Comparison of ENCODE assay signal across 10 cellular contexts in the genomic region with DNA sequence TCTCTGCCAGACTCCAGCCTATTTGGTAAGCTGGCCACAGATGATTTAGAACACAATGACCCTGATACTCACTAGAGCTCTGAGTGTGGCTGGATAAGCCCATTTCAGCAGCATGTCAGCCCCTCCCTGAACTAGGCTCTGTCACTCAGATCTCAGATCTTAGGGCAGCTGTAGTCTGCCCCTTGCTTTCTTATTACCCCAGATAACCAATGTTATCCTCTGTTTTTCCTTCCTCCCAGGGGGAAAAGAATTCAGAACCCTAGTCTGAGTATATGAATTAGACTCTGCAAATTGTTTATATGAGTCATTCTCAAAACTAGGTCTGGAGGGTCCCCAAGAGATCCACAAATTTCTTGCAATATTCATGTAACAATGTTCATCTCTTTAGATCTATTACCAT.
DNase-seq lines count a peak whose midpoint lies in the region; ATAC-seq and TF ChIP-seq lines count a peak whose summit lies in the region.
"Had no signal": no experiment of that assay in that cellular context is flagged by ENCODE, and none has a peak within 500 bp of the region (broad histone marks: within the 10 kb centered on the region; RNA-seq: fewer than 3 reads in every experiment).

No MANE protein-coding gene starts in this region.

- CTCF ChIA-PET in mammary epithelial cell (lab: Charles Lee; ENCODE audit: low non-redundant PET): interaction anchor here (0.8 kb wide), 1 partner anchor 154 kb away, joined by 10 read pairs; no protein-coding TSS in a partner anchor

- H3K27ac ChIP-seq in mammary epithelial cell (ENCODE audit: insufficient read depth, low read depth, low read length) (peak overlapping the region; percentile 51), neural progenitor cell (no peak overlapping the region)

- H3K4me2 ChIP-seq in mammary epithelial cell (ENCODE audit: insufficient read depth, low read depth, low read length): peak overlapping the region; percentile 59
- no peak overlapping the region for H3K4me2 ChIP-seq in neural progenitor cell

- no peak for ATAC-seq in GM19452 (IDR thresholded peaks at IDR 0.05; ENCODE audit: unreplicated experiment)
- ATAC-seq: CD8-positive, alpha-beta T cell had no signal

- H2AFZ ChIP-seq in mammary epithelial cell (ENCODE audit: low read depth, low read length) (no peak overlapping the region), neural progenitor cell (replicated peaks) (no peak overlapping the region)

- H4K20me1 ChIP-seq in mammary epithelial cell (ENCODE audit: insufficient read depth, low read length) (no peaks in the 10 kb centered on the region), neural progenitor cell (ENCODE audit: low read depth) (no peaks in the 10 kb centered on the region)

- in situ Hi-C loops in mammary epithelial cell (cut with MboI; ENCODE audit: low sequenced_read_pairs in 2 of 2): no loop called here

- H3K36me3 ChIP-seq in mammary epithelial cell (ENCODE audit: insufficient read depth, low read length) (no peaks in the 10 kb centered on the region), neural progenitor cell (no peaks in the 10 kb centered on the region)

- H3K36me3 Mint-ChIP-seq in mesothelial cell of epicardium (no peaks in the 10 kb centered on the region), neural progenitor cell (no peaks in the 10 kb centered on the region)
- H3K36me3 Mint-ChIP-seq: CD8-positive, alpha-beta T cell had no signal

- H3K27me3 Mint-ChIP-seq in mesothelial cell of epicardium (ENCODE audit: low read depth): no peaks in the 10 kb centered on the region
- H3K27me3 Mint-ChIP-seq in neural progenitor cell (ENCODE audit: insufficient read depth, low read depth): peaks cover 6% of the 10 kb centered on the region
- H3K27me3 Mint-ChIP-seq: progenitor cell of endocrine pancreas had no signal

- H3K79me2 ChIP-seq in mammary epithelial cell (ENCODE audit: insufficient read depth, low read length): no peaks in the 10 kb centered on the region
- H3K79me2 ChIP-seq in neural progenitor cell (ENCODE audit: low read depth): no peaks in the 10 kb centered on the region

- dilution Hi-C loops in mammary epithelial cell (cut with HindIII; ENCODE audit: low sequenced_read_pairs): loop anchor here (5.0 kb wide), 1 partner anchor 44 kb away; no protein-coding TSS in a partner anchor

- no peak overlapping the region for H3K4me3 Mint-ChIP-seq in mesothelial cell of epicardium
- H3K4me3 Mint-ChIP-seq in neural progenitor cell: no peak overlapping the region
- H3K4me3 Mint-ChIP-seq: CD8-positive, alpha-beta T cell had no signal

- intact Hi-C loops in mammary epithelial cell (cut with micrococcal nuclease): loop anchor here (2.0 to 10.0 kb wide), 3 partner anchors 41 to 187 kb away; no protein-coding TSS in a partner anchor

- no peaks in the 10 kb centered on the region for H3F3A ChIP-seq in neural progenitor cell (ENCODE audit: low read depth)

- no peaks in the 10 kb centered on the region for H3K9me3 ChIP-seq in mammary epithelial cell (replicated peaks; ENCODE audit: insufficient read depth, low read length)
- no peaks in the 10 kb centered on the region for H3K9me3 ChIP-seq in neural progenitor cell (ENCODE audit: low read depth)

- DNase-seq in AG10803 (ENCODE audit: low read depth) (peak; percentile 73), M059J (ENCODE audit: low read depth) (peak; percentile 71), mammary epithelial cell (no peak), mesothelial cell of epicardium (ENCODE audit: low spot score in 2 of 2, unreplicated experiment in 2 of 2) (no peak), neural progenitor cell (ENCODE audit: low spot score) (no peak), SIG-M5 (lab: John Stamatoyannopoulos, UW) (no peak), NCI-H1417 (lab: John Stamatoyannopoulos, UW) (no peak)
- DNase-seq: CD8-positive, alpha-beta T cell had no signal

- H3K4me1 Mint-ChIP-seq in mesothelial cell of epicardium (peaks cover 12% of the 10 kb centered on the region), neural progenitor cell (peaks cover 13% of the 10 kb centered on the region)

- H3K4me3 ChIP-seq in AG10803 (ENCODE audit: low read length) (no peak overlapping the region), mammary epithelial cell (replicated peaks in 1 of 3; ENCODE audit: insufficient read depth in 1 of 3, low read depth in 2 of 3, low read length in 3 of 3) (no peak overlapping the region), neural progenitor cell (no peak overlapping the region)

- H3K9ac ChIP-seq in mammary epithelial cell (ENCODE audit: insufficient read depth, low read length) (no peak overlapping the region), neural progenitor cell (no peak overlapping the region)

- no peak for TF ChIP-seq CTCF in AG10803 (conservative IDR thresholded peaks at IDR 0.05; ENCODE audit: low read length)
- TF ChIP-seq CTCF in mammary epithelial cell (conservative IDR thresholded peaks at IDR 0.05 in 1 of 2, IDR thresholded peaks at IDR 0.05 in 1 of 2; ENCODE audit: extremely low read depth in 1 of 2, insufficient read depth in 1 of 2, low read depth in 1 of 2, low read length in 2 of 2): no peak
- TF ChIP-seq CTCF in mesothelial cell of epicardium (IDR thresholded peaks at IDR 0.05; ENCODE audit: unreplicated experiment): no peak
- TF ChIP-seq CTCF in neural progenitor cell (IDR thresholded peaks at IDR 0.05): no peak

- H3K27me3 ChIP-seq in mammary epithelial cell (ENCODE audit: insufficient read depth, low read length) (no peaks in the 10 kb centered on the region), neural progenitor cell (no peaks in the 10 kb centered on the region)

- H3K4me1 ChIP-seq in mammary epithelial cell (ENCODE audit: insufficient read depth, low read length) (peaks cover 47% of the 10 kb centered on the region), neural progenitor cell (no peaks in the 10 kb centered on the region)

- peak overlapping the region; percentile 17 for H3K27ac Mint-ChIP-seq in mesothelial cell of epicardium
- H3K27ac Mint-ChIP-seq in neural progenitor cell: no peak overlapping the region
- H3K27ac Mint-ChIP-seq: CD8-positive, alpha-beta T cell; progenitor cell of endocrine pancreas had no signal

- no peaks in the 10 kb centered on the region for H3K9me3 Mint-ChIP-seq in mesothelial cell of epicardium
- H3K9me3 Mint-ChIP-seq in neural progenitor cell: no peaks in the 10 kb centered on the region
- H3K9me3 Mint-ChIP-seq: CD8-positive, alpha-beta T cell had no signal

- no TSS peak for BruUV-seq in mammary epithelial cell (replicated peaks; lab: Mats Ljungman, UMichigan)

Comparison
In these comparisons a context has a peak if more than half of its experiments do, and no peak if none do; other contexts are left out.
1. DNase-seq: peak in AG10803 (single experiment) and M059J (single experiment); none in mammary epithelial cell (single experiment), mesothelial cell of epicardium (0 of 2), neural progenitor cell (single experiment), SIG-M5 (single experiment) and NCI-H1417 (0 of 3).